Comparison of ENCODE assay signal across 11 cellular contexts in genomic region chr1:205582471-205583291, GRCh38. TPM values are rescaled to one million over a fixed set of nuclear protein-coding genes. Genes with fewer than 3 reads are reported as not detected.
A peak's percentile ranks its signal among the peaks of the same experiment; 100 is the strongest.
DNase-seq lines count a peak whose midpoint lies in the region; ATAC-seq and TF ChIP-seq lines count a peak whose summit lies in the region.
"Had no signal": no experiment of that assay in that cellular context is flagged by ENCODE, and none has a peak within 500 bp of the region (broad histone marks: within the 10 kb centered on the region; RNA-seq: fewer than 3 reads in every experiment).

No MANE protein-coding gene starts in this region.

- no peaks in the 10 kb centered on the region for H3K9me2 ChIP-seq in hepatocyte (replicated peaks; ENCODE audit: insufficient read depth)

- H3K27me3 Mint-ChIP-seq in stimulated activated naive CD8-positive, alpha-beta T cell treated with anti-CD3 and anti-CD28 coated beads, Interleukin-15, amount 100 ng/mL, for 72 hours: peaks cover 10% of the 10 kb centered on the region

- H2AFZ ChIP-seq in hepatocyte: no peak overlapping the region

- H3K4me3 ChIP-seq in hepatocyte: no peak overlapping the region
- H3K4me3 ChIP-seq: A549, tibial artery had no signal

- peaks cover 20% of the 10 kb centered on the region for H3K27me3 ChIP-seq in hepatocyte

- peaks cover 26% of the 10 kb centered on the region for H3K4me1 Mint-ChIP-seq in stimulated activated naive CD8-positive, alpha-beta T cell treated with anti-CD3 and anti-CD28 coated beads, Interleukin-15, amount 100 ng/mL, for 72 hours

- no peaks in the 10 kb centered on the region for H3K9me3 Mint-ChIP-seq in stimulated activated naive CD8-positive, alpha-beta T cell treated with anti-CD3 and anti-CD28 coated beads, Interleukin-15, amount 100 ng/mL, for 72 hours
- H3K9me3 Mint-ChIP-seq: brain had no signal

- peak; percentile 62 for ATAC-seq in stimulated activated naive CD8-positive, alpha-beta T cell treated with anti-CD3 and anti-CD28 coated beads, Interleukin-15, amount 100 ng/mL, for 72 hours
- ATAC-seq in GM21786 (IDR thresholded peaks at IDR 0.05; ENCODE audit: unreplicated experiment): no peak

- H3K4me2 ChIP-seq in hepatocyte: peak overlapping the region; percentile 26
- H3K4me2 ChIP-seq: A549 had no signal

- DNase-seq in NCI-H1105 treated with DMSO at 0.1 percent for 48 hours (lab: John Stamatoyannopoulos, UW) (peak; percentile 27), NCI-H1105 (lab: John Stamatoyannopoulos, UW) (no peak), UCSD-AML1 (lab: John Stamatoyannopoulos, UW; ENCODE audit: unreplicated experiment) (peak; percentile 52), hepatocyte (ENCODE audit: low spot score) (no peak), superior temporal gyrus (ENCODE audit: extremely low spot score) (no peak), cortex of kidney (lab: John Stamatoyannopoulos, UW) (no peak)
- no peak for DNase-seq in stimulated activated naive CD8-positive, alpha-beta T cell treated with anti-CD3 and anti-CD28 coated beads, Interleukin-15, amount 100 ng/mL, for 72 hours

- H3K9me3 ChIP-seq in hepatocyte (ENCODE audit: low read depth): no peaks in the 10 kb centered on the region
- H3K9me3 ChIP-seq: A549, tibial artery had no signal

- H3K79me2 ChIP-seq in hepatocyte: no peaks in the 10 kb centered on the region

- no peak for TF ChIP-seq CTCF in hepatocyte (IDR thresholded peaks at IDR 0.05; ENCODE audit: poor library complexity)

- no peaks in the 10 kb centered on the region for H4K20me1 ChIP-seq in hepatocyte (ENCODE audit: insufficient read depth, poor library complexity, severe bottlenecking)

- no peaks in the 10 kb centered on the region for H3K36me3 ChIP-seq in hepatocyte (replicated peaks; ENCODE audit: insufficient read depth, low read depth)
- H3K36me3 ChIP-seq: tibial artery had no signal

- H3K4me1 ChIP-seq in hepatocyte (ENCODE audit: insufficient read depth): peaks cover 11% of the 10 kb centered on the region
- H3K4me1 ChIP-seq: A549, tibial artery had no signal

- 69% methylated on average over 6 of the region's 6 CpGs for WGBS in hepatocyte (ENCODE audit: low lambda C conversion rate, missing lambda C conversion rate)

- peak overlapping the region; percentile 50 for H3K27ac ChIP-seq in hepatocyte
- H3K27ac ChIP-seq: A549, tibial artery had no signal

- peak overlapping the region in 1 of 2 donors; percentile 64 for H3K4me3 Mint-ChIP-seq in stimulated activated naive CD8-positive, alpha-beta T cell treated with anti-CD3 and anti-CD28 coated beads, Interleukin-15, amount 100 ng/mL, for 72 hours
- H3K4me3 Mint-ChIP-seq: brain had no signal

- H3K27ac Mint-ChIP-seq in stimulated activated naive CD8-positive, alpha-beta T cell treated with anti-CD3 and anti-CD28 coated beads, Interleukin-15, amount 100 ng/mL, for 72 hours: peak overlapping the region; percentile 88 to 91

RNA-seq across cellular contexts. Expression of gene ELK4, which starts 49.1 kb away (rescaled TPM):
- 16.0 and 19.1 TPM in 2 replicates for total RNA-seq in hepatocyte
- polyA plus RNA-seq in hepatocyte: 4.7 and 6.1 TPM in 2 replicates

Comparison
In these comparisons a context has a peak if more than half of its experiments do, and no peak if none do; other contexts are left out.
1. DNase-seq: peak in NCI-H1105 treated with DMSO at 0.1 percent for 48 hours (single experiment) and UCSD-AML1 (single experiment); none in NCI-H1105 (single experiment), hepatocyte (single experiment), stimulated activated naive CD8-positive, alpha-beta T cell treated with anti-CD3 and anti-CD28 coated beads, Interleukin-15, amount 100 ng/mL, for 72 hours (0 of 2), superior temporal gyrus (single experiment) and cortex of kidney (single experiment).